13 cellular contexts compared by ENCODE assay signal in genomic region chr1:106755682-106756406, GRCh38.
DNase-seq lines count a peak whose midpoint lies in the region; ATAC-seq lines count a peak whose summit lies in the region.
"Had no signal": no experiment of that assay in that cellular context is flagged by ENCODE, and none has a peak within 500 bp of the region (broad histone marks: within the 10 kb centered on the region; RNA-seq: fewer than 3 reads in every experiment).

No MANE protein-coding gene starts in this region.

- no peak overlapping the region for H3K4me3 ChIP-seq in CD8-positive, alpha-beta memory T cell (ENCODE audit: low read length)

- ATAC-seq in Right ventricle myocardium superior (ENCODE audit: poor library complexity): no peak

- H3K4me1 Mint-ChIP-seq in CD8-positive, alpha-beta memory T cell: no peaks in the 10 kb centered on the region
- H3K4me1 Mint-ChIP-seq: nephron progenitor cell had no signal

- no peaks in the 10 kb centered on the region for H3K36me3 Mint-ChIP-seq in CD8-positive, alpha-beta memory T cell

- DNase-seq in G401 (ENCODE audit: low spot score) (peak; percentile 35), NCI-H226 (peak; percentile 81), dedifferentiated amniotic fluid mesenchymal stem cell (ENCODE audit: extremely low spot score) (peak; percentile 47), renal cortical epithelial cell (ENCODE audit: low read depth) (peak; percentile 55), NCI-H774 (lab: John Stamatoyannopoulos, UW) (no peak), head of caudate nucleus (no peak), Right ventricle myocardium superior (no peak)
- DNase-seq in CD8-positive, alpha-beta memory T cell: no peak
- DNase-seq: activated naive CD4-positive, alpha-beta T cell treated with anti-CD3 and anti-CD28 coated beads, Interleukin-2, amount 50 U/mL, for 16 hours; cerebellar nuclear complex; nephron progenitor cell had no signal

- no peak overlapping the region for H3K27ac ChIP-seq in CD8-positive, alpha-beta memory T cell (ENCODE audit: low read depth, low read length)
- H3K27ac ChIP-seq: epithelial cell of prostate had no signal

- POLR2A ChIA-PET in CD8-positive, alpha-beta memory T cell (lab: Charles Lee): no interaction called here

- in situ Hi-C loops in G401 (cut with HindIII; ENCODE audit: low sequenced_read_pairs): no loop called here

- H3K4me1 ChIP-seq in CD8-positive, alpha-beta memory T cell (ENCODE audit: insufficient read depth, low read length): no peaks in the 10 kb centered on the region

- H3K36me3 ChIP-seq in CD8-positive, alpha-beta memory T cell (ENCODE audit: insufficient read depth, low read length): no peaks in the 10 kb centered on the region

- H3K4me3 Mint-ChIP-seq in CD8-positive, alpha-beta memory T cell: no peak overlapping the region
- H3K4me3 Mint-ChIP-seq: nephron progenitor cell; stimulated activated naive CD8-positive, alpha-beta T cell treated with anti-CD3 and anti-CD28 coated beads, Interleukin-15, Interleukin-2, amounts not matched to agents 100 ng/mL and 50 ng/mL, for 24 hours had no signal

- no peaks in the 10 kb centered on the region for H3K9me3 ChIP-seq in CD8-positive, alpha-beta memory T cell (ENCODE audit: low read length)

- H3K9me3 Mint-ChIP-seq in CD8-positive, alpha-beta memory T cell: peaks cover 0 to 25% (median 4%) of the 10 kb centered on the region in 5 donors
- H3K9me3 Mint-ChIP-seq: nephron progenitor cell; stimulated activated naive CD8-positive, alpha-beta T cell treated with anti-CD3 and anti-CD28 coated beads, Interleukin-15, Interleukin-2, amounts not matched to agents 100 ng/mL and 50 ng/mL, for 24 hours had no signal

- no peak overlapping the region for H3K27ac Mint-ChIP-seq in CD8-positive, alpha-beta memory T cell
- H3K27ac Mint-ChIP-seq: nephron progenitor cell; stimulated activated naive CD8-positive, alpha-beta T cell treated with anti-CD3 and anti-CD28 coated beads, Interleukin-15, Interleukin-2, amounts not matched to agents 100 ng/mL and 50 ng/mL, for 24 hours had no signal

- CTCF ChIA-PET in CD8-positive, alpha-beta memory T cell (lab: Charles Lee): no interaction called here

- H3K27me3 Mint-ChIP-seq in CD8-positive, alpha-beta memory T cell: peaks cover 0 to 1% of the 10 kb centered on the region in 2 donors
- H3K27me3 Mint-ChIP-seq: stimulated activated naive CD8-positive, alpha-beta T cell treated with anti-CD3 and anti-CD28 coated beads, Interleukin-15, Interleukin-2, amounts not matched to agents 100 ng/mL and 50 ng/mL, for 24 hours had no signal

- intact Hi-C loops in head of caudate nucleus (cut with DNase I): no loop called here
- intact Hi-C loops in Right ventricle myocardium superior (cut with DNase I): no loop called here

- H3K27me3 ChIP-seq in CD8-positive, alpha-beta memory T cell (ENCODE audit: insufficient read depth, low read length, poor library complexity, severe bottlenecking): no peaks in the 10 kb centered on the region

Comparison
In these comparisons a context has a peak if more than half of its experiments do, and no peak if none do; other contexts are left out.
1. DNase-seq: peak in G401 (single experiment), NCI-H226 (single experiment), dedifferentiated amniotic fluid mesenchymal stem cell (single experiment) and renal cortical epithelial cell (single experiment); none in NCI-H774 (single experiment), CD8-positive, alpha-beta memory T cell (0 of 5), head of caudate nucleus (0 of 42) and Right ventricle myocardium superior (single experiment).